12 cellular contexts compared by ENCODE assay signal in genomic region chr5:157559301-157559700, GRCh38. TPM values are rescaled to one million over a fixed set of nuclear protein-coding genes. Genes with fewer than 3 reads are reported as not detected.
A peak's percentile ranks its signal among the peaks of the same experiment; 100 is the strongest.
DNase-seq lines count a peak whose midpoint lies in the region; ATAC-seq, FAIRE-seq and TF ChIP-seq lines count a peak whose summit lies in the region.
"Had no signal": no experiment of that assay in that cellular context is flagged by ENCODE, and none has a peak within 500 bp of the region (broad histone marks: within the 10 kb centered on the region; RNA-seq: fewer than 3 reads in every experiment).

No MANE protein-coding gene starts in this region.

- intact Hi-C loops in ascending aorta (cut with DNase I) = no loop called here

- ATAC-seq in A549 (peak in 1 of 2 experiments; percentile 62; a peak in 3 of 6 replicates), GM18861 (IDR thresholded peaks at IDR 0.05; ENCODE audit: unreplicated experiment) (no peak), HG02623 (IDR thresholded peaks at IDR 0.05; ENCODE audit: unreplicated experiment) (no peak)
- ATAC-seq: Panc1 had no signal

- whole genome bisulfite sequencing in A549 (ENCODE audit: missing lambda C conversion rate) = 28% methylated on average over 2 of the region's 2 CpGs

- no peak; a peak in 1 of 5 replicates for TF ChIP-seq EP300 in A549 (IDR thresholded peaks at IDR 0.05)

- no peak for FAIRE-seq in A549 (lab: Jason Lieb, UNC)
- FAIRE-seq: H54 had no signal

- H3K4me2 ChIP-seq in A549 = peak overlapping the region; percentile 39

- TF ChIP-seq CTCF in A549 (IDR thresholded peaks at IDR 0.05) (no peak), ascending aorta (IDR thresholded peaks at IDR 0.05) (no peak)

- H3K9me3 ChIP-seq in A549 = no peaks in the 10 kb centered on the region
- H3K9me3 ChIP-seq in ascending aorta = no peaks in the 10 kb centered on the region

- peak overlapping the region in 1 of 2 experiments; percentile 77; a peak in 3 of 6 replicates for H3K27ac ChIP-seq in A549
- H3K27ac ChIP-seq in ascending aorta = peak overlapping the region; percentile 54 to 56
- H3K27ac ChIP-seq: parathyroid adenoma had no signal

- CTCF ChIA-PET in A549 (lab: Yijun Ruan, JAX) = interaction anchor here (1.6 to 2.2 kb wide), 2 partner anchors 15 to 184 kb away, joined by 5 to 6 read pairs; partner anchors contain the start of gene LSM11

- H3K36me3 ChIP-seq in ascending aorta = no peaks in the 10 kb centered on the region

- no peak for TF ChIP-seq RAD21 in A549 (conservative IDR thresholded peaks at IDR 0.05 in 1 of 2, IDR thresholded peaks at IDR 0.05 in 1 of 2)

- H3K4me3 ChIP-seq in A549 (no peak overlapping the region), ascending aorta (no peak overlapping the region)

- H3K27me3 ChIP-seq in ascending aorta = no peaks in the 10 kb centered on the region

- H3K4me1 ChIP-seq in A549 (peaks cover 38% of the 10 kb centered on the region), ascending aorta (peaks cover 6 to 38% of the 10 kb centered on the region in 2 donors)
- H3K4me1 ChIP-seq: parathyroid adenoma had no signal

- DNase-seq in A549 (ENCODE audit: low read depth in 1 of 2, low spot score in 1 of 2) (peak in 1 of 2 experiments; percentile 28), H4 (ENCODE audit: low spot score) (peak; percentile 19), ascending aorta (ENCODE audit: low spot score in 2 of 2) (peak in 1 of 2 donors; percentile 43), islet precursor cell (peak; percentile 42), globus pallidus (ENCODE audit: low spot score) (no peak), RPMI8226 (no peak)
- DNase-seq: NCI-H1417 treated with DMSO at 0.1 percent for 48 hours had no signal

- TF ChIP-seq POLR2A in A549 (IDR thresholded peaks at IDR 0.05; ENCODE audit: low read length) = no peak

- POLR2A ChIA-PET in A549 (lab: Yijun Ruan, JAX) = interaction anchor here (1.0 kb wide), 1 partner anchor 9 kb away, joined by 3 read pairs; no protein-coding TSS in a partner anchor

TF ChIP-seq in A549, 52 proteins besides CTCF, POLR2A, EP300 and RAD21:
- TF ChIP-seq HDAC2 (IDR thresholded peaks at IDR 0.05) = no peak
- peak; percentile 63 to 66 for TF ChIP-seq CEBPB (IDR thresholded peaks at IDR 0.05)
- no peak for TF ChIP-seq ESRRA (IDR thresholded peaks at IDR 0.05; ENCODE audit: borderline replicate concordance, low read length)
- 0 out of 5 replicates have a peak, but pooled peaks of 1 of the 2 experiments have one; percentile 22 for TF ChIP-seq JUN (IDR thresholded peaks at IDR 0.05)
- TF ChIP-seq MYC (IDR thresholded peaks at IDR 0.05; ENCODE audit: borderline replicate concordance, low read length) = no peak
- TF ChIP-seq RARB (CRISPR knock-in tag; IDR thresholded peaks at IDR 0.05) = no peak
- TF ChIP-seq CHD2 (IDR thresholded peaks at IDR 0.05; ENCODE audit: low read length, partially characterized antibody) = no peak
- TF ChIP-seq KDM1A (IDR thresholded peaks at IDR 0.05; ENCODE audit: low read depth) = no peak

RNA-seq across cellular contexts. Expression of gene ADAM19, which starts 16.3 kb away (rescaled TPM):
- polyA plus RNA-seq in A549 (2011; rRNA removed) (7.7 and 9.7 TPM in 2 replicates), A549 (2017; fragmentation: RNase III; extraction: RNeasy Plus Mini Kit Qiagen cat#74134 plus additional on column Dnase treatment) (13.1 to 17.5 TPM (median 15.2 TPM) in 3 replicates)
- 4.1 and 5.3 TPM in 2 replicates for polyA plus RNA-seq in A549 (2012; cell fraction: cytosol; rRNA removed)
- 7.5 and 9.8 TPM in 2 replicates for polyA plus RNA-seq in A549 (2012; cell fraction: nucleus; rRNA removed)
- 16.7 and 17.4 TPM in 2 replicates for polyA minus RNA-seq in A549 (2011; rRNA and poly(A)+ RNA removed)
- total RNA-seq in H4 (2014; rRNA removed; shearing (Covaris generic)) = 4.9 and 5.6 TPM in 2 replicates
- total RNA-seq in ascending aorta = 11.7 TPM

Comparison
In these comparisons a context has a peak if more than half of its experiments do, and no peak if none do; other contexts are left out.
1. DNase-seq: peak in H4 (single experiment) and islet precursor cell (single experiment); none in globus pallidus (single experiment) and RPMI8226 (single experiment).